In the genomic region with DNA sequence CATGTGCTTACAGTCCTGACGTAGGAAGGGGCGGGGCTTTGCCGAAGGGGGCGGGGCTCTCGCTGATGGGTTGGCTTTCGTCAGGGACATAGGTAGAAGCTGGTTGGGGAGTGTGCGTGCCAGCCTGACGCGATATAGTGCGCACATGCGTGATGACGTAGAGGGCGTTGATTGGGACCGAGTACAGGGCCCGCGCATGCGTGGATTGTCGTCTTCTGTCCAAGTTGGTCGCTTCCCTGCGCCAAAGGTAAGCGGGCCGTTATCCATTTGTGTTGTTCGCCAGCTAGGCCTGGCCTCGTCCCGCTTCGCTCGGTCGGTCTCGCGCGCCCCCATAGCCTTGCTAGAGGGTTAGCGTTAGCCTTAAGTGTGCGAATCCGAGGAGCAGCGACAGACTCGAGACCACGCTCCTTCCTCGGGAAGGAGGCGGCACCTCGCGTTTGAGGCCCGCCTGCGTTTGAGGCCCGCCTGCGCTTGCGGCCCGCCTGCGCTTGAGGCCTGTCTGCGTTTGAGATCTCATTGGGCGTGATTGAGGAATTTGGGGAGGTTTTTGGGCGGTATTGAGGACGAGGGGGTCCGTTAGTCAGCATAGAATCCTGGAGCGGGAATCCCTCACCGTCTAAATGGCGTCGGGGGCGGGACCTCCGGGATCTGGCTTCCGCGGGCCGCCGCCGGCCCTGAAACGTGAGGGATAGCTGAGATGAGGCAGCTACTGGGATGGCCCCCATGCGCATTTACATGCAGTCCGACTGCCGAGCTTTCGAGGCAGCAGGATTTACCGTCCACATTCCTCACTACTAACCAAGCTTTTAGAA, we compare ENCODE assay signal across 1 cellular context.
TF ChIP-seq lines count a peak whose summit lies in the region.

Gene XRCC6, plus strand, starts transcription at position 197 of the 812 bp plus-strand sequence. CDS start 710 bp downstream, outside the sequence.

TF ChIP-seq in HepG2, 621 proteins besides CTCF, POLR2A, EP300 and RAD21 (continued from another document and continues in another):
- TF ChIP-seq GMEB2 (CRISPR knock-in tag; IDR thresholded peaks at IDR 0.05; ENCODE audit: low read depth) = peak; percentile 87
- TF ChIP-seq, protein P1, sequence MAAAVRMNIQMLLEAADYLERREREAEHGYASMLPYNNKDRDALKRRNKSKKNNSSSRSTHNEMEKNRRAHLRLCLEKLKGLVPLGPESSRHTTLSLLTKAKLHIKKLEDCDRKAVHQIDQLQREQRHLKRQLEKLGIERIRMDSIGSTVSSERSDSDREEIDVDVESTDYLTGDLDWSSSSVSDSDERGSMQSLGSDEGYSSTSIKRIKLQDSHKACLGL (CRISPR knock-in tag; IDR thresholded peaks at IDR 0.05) = peak; percentile 84; the same call in 1 of the 2 replicates
- 0 out of 2 replicates have a peak, but pooled peaks have one; percentile 31 for TF ChIP-seq KAT7 (CRISPR knock-in tag; IDR thresholded peaks at IDR 0.05; ENCODE audit: borderline replicate concordance)
- no peak for TF ChIP-seq ZNF142 (CRISPR knock-in tag; IDR thresholded peaks at IDR 0.05)
- no peak for TF ChIP-seq ZNF878 (CRISPR knock-in tag; IDR thresholded peaks at IDR 0.05)
- peak; percentile 61; the same call in 1 of the 2 replicates for TF ChIP-seq HIVEP1 (CRISPR knock-in tag; IDR thresholded peaks at IDR 0.05)
- TF ChIP-seq PHF5A (CRISPR knock-in tag; IDR thresholded peaks at IDR 0.05; ENCODE audit: low read depth, unreplicated experiment) = no peak
- TF ChIP-seq ZNF780A (CRISPR knock-in tag; IDR thresholded peaks at IDR 0.05) = no peak
- TF ChIP-seq NR0B2 (CRISPR knock-in tag; IDR thresholded peaks at IDR 0.05) = no peak; the same call in 1 of the 2 replicates
- no peak for TF ChIP-seq ZNF18 (CRISPR knock-in tag; IDR thresholded peaks at IDR 0.05; ENCODE audit: insufficient replicate concordance)
- TF ChIP-seq ZNF646 (CRISPR knock-in tag; IDR thresholded peaks at IDR 0.05) = no peak
- 0 out of 2 replicates have a peak, but pooled peaks have one; percentile 8 for TF ChIP-seq ZNF205 (CRISPR knock-in tag; IDR thresholded peaks at IDR 0.05)
- TF ChIP-seq ZNF589 (CRISPR knock-in tag; conservative IDR thresholded peaks at IDR 0.05) = peak; percentile 51; the same call in 1 of the 2 replicates
- peak; percentile 84; the same call in 1 of the 2 replicates for TF ChIP-seq GLI4 (CRISPR knock-in tag; IDR thresholded peaks at IDR 0.05; ENCODE audit: borderline replicate concordance)
- no peak for TF ChIP-seq MBNL3 (CRISPR knock-in tag; conservative IDR thresholded peaks at IDR 0.05)
- TF ChIP-seq ZNF281 (CRISPR knock-in tag; IDR thresholded peaks at IDR 0.05; ENCODE audit: borderline replicate concordance) = no peak
- no peak for TF ChIP-seq U2AF1 (optimal IDR thresholded peaks at IDR 0.05; ENCODE audit: low read depth, low read length)
- TF ChIP-seq, protein P2, sequence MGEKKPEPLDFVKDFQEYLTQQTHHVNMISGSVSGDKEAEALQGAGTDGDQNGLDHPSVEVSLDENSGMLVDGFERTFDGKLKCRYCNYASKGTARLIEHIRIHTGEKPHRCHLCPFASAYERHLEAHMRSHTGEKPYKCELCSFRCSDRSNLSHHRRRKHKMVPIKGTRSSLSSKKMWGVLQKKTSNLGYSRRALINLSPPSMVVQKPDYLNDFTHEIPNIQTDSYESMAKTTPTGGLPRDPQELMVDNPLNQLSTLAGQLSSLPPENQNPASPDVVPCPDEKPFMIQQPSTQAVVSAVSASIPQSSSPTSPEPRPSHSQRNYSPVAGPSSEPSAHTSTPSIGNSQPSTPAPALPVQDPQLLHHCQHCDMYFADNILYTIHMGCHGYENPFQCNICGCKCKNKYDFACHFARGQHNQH (CRISPR knock-in tag; IDR thresholded peaks at IDR 0.05) = peak; percentile 55; the same call in 1 of the 2 replicates
- TF ChIP-seq THAP8 (CRISPR knock-in tag; IDR thresholded peaks at IDR 0.05; ENCODE audit: borderline replicate concordance) = no peak
- peak; percentile 95 for TF ChIP-seq ZNF484 (CRISPR knock-in tag; IDR thresholded peaks at IDR 0.05; ENCODE audit: borderline replicate concordance, low read depth)
- TF ChIP-seq TEF (CRISPR knock-in tag; IDR thresholded peaks at IDR 0.05) = no peak
